Comparison of ENCODE assay signal across 8 cellular contexts in genomic region chr11:111378773-111379499, GRCh38. TPM values are rescaled to one million over a fixed set of nuclear protein-coding genes. Genes with fewer than 3 reads are reported as not detected.
DNase-seq lines count a peak whose midpoint lies in the region; ATAC-seq, FAIRE-seq and TF ChIP-seq lines count a peak whose summit lies in the region.

POU2AF1 (minus strand) TSS chr11:111379275; CDS start chr11:111379177, 98 bp downstream.

- peak; percentile 53 for ATAC-seq in GM21447 (IDR thresholded peaks at IDR 0.05; ENCODE audit: unreplicated experiment)
- no peak for ATAC-seq in thoracic aorta (ENCODE audit: insufficient number of reproducible peaks, low FRiP score, low read depth)
- no peak for ATAC-seq in HepG2

- H3K4me2 ChIP-seq in Karpas-422 (ENCODE audit: low read depth, low read length, poor library complexity, severe bottlenecking): peak within 1 kb of the TSS; percentile 68
- no peak within 1 kb of the TSS for H3K4me2 ChIP-seq in HepG2 (ENCODE audit: low read depth, low read length)

- in situ Hi-C loops in HepG2 (cut with HindIII; ENCODE audit: extremely low pct_ligation_motif_present, low pct_unique_long_range_greater_than_20kb): no loop called here

- POLR2A ChIA-PET in HepG2 (lab: Yijun Ruan, JAX): no interaction called here

- WGBS in HepG2 (ENCODE audit: low lambda C conversion rate): 96% methylated on average over 26 of the region's 30 CpGs

- CTCF ChIA-PET in HepG2 (lab: Yijun Ruan, JAX; ENCODE audit: low intra/inter-chr PET ratio, low total read pairs): no interaction called here

- intact Hi-C loops in HepG2 (cut with micrococcal nuclease; ENCODE audit: unreplicated experiment): no loop called here

- no TSS peak for BruUV-seq in HepG2 (replicated peaks; lab: Mats Ljungman, UMichigan)

- H4K20me1 ChIP-seq in Karpas-422 (ENCODE audit: insufficient read depth, low read depth, low read length) (peaks cover 20% of the 10 kb centered on the region; the same call in 1 of the 2 replicates), HepG2 (ENCODE audit: insufficient read depth, low read length) (no peaks in the 10 kb centered on the region)

- no peak for FAIRE-seq in HepG2 (lab: Jason Lieb, UNC)

- H3K9ac ChIP-seq in Karpas-422 (ENCODE audit: low read length) (peak within 1 kb of the TSS; percentile 68), HepG2 (ENCODE audit: insufficient read depth, low read depth, low read length) (no peak within 1 kb of the TSS)

- H3K79me2 ChIP-seq in Karpas-422 (ENCODE audit: low read length) (peaks cover 62% of the 10 kb centered on the region), HepG2 (ENCODE audit: insufficient read depth, low read length) (no peaks in the 10 kb centered on the region)

- peak within 1 kb of the TSS; percentile 76 for H3K27ac ChIP-seq in Karpas-422 (ENCODE audit: low read length)
- H3K27ac ChIP-seq in thoracic aorta: no peak within 1 kb of the TSS
- no peak within 1 kb of the TSS for H3K27ac ChIP-seq in HepG2 (ENCODE audit: extremely low read length, insufficient read depth, low read length)

- H3K27me3 ChIP-seq in Karpas-422 (ENCODE audit: low read length): no peaks in the 10 kb centered on the region
- H3K27me3 ChIP-seq in mononuclear cell (ENCODE audit: insufficient read depth, low read length): no peaks in the 10 kb centered on the region
- H3K27me3 ChIP-seq in thoracic aorta (replicated peaks; ENCODE audit: insufficient read depth): no peaks in the 10 kb centered on the region
- H3K27me3 ChIP-seq in HepG2 (ENCODE audit: control insufficient read depth in 1 of 2, insufficient read depth in 2 of 2, low read length in 2 of 2): no peaks in the 10 kb centered on the region

- H3K36me3 ChIP-seq in Karpas-422 (ENCODE audit: insufficient read depth, low read length) (peaks cover 39% of the 10 kb centered on the region), thoracic aorta (no peaks in the 10 kb centered on the region), HepG2 (replicated peaks in 1 of 2; ENCODE audit: control insufficient read depth in 1 of 2, insufficient read depth in 2 of 2, low read length in 2 of 2) (no peaks in the 10 kb centered on the region)

- peak within 1 kb of the TSS; percentile 29 for H2AFZ ChIP-seq in Karpas-422 (ENCODE audit: low read length)
- no peak within 1 kb of the TSS for H2AFZ ChIP-seq in HepG2 (ENCODE audit: low read length)

- H3K9me3 ChIP-seq in Karpas-422 (ENCODE audit: low read length) (no peaks in the 10 kb centered on the region), mononuclear cell (ENCODE audit: low read depth, low read length) (no peaks in the 10 kb centered on the region), thoracic aorta (no peaks in the 10 kb centered on the region), HepG2 (ENCODE audit: low read length) (no peaks in the 10 kb centered on the region)

- H3K4me1 ChIP-seq in Karpas-422 (ENCODE audit: low read length) (peaks cover 91% of the 10 kb centered on the region), mononuclear cell (ENCODE audit: insufficient read depth, low read length) (peaks cover 17% of the 10 kb centered on the region), thoracic aorta (ENCODE audit: control insufficient read depth in 1 of 2, low read depth in 2 of 2) (no peaks in the 10 kb centered on the region), HepG2 (ENCODE audit: insufficient read depth, low read length) (peaks cover 37% of the 10 kb centered on the region)

- peak within 1 kb of the TSS; percentile 60 for H3K4me3 ChIP-seq in Karpas-422 (ENCODE audit: low read length)
- peak within 1 kb of the TSS; percentile 44 for H3K4me3 ChIP-seq in mononuclear cell (ENCODE audit: low read length)
- peak within 1 kb of the TSS; percentile 43 for H3K4me3 ChIP-seq in thoracic aorta
- H3K4me3 ChIP-seq in HepG2 (replicated peaks in 1 of 3; ENCODE audit: insufficient read depth in 1 of 3, low read depth in 2 of 3, low read length in 3 of 3): no peak within 1 kb of the TSS

- TF ChIP-seq POLR2A in HepG2 (IDR thresholded peaks at IDR 0.05; ENCODE audit: insufficient read depth in 1 of 2, low read depth in 2 of 2, low read length in 2 of 2): no peak

- H3K9me2 ChIP-seq in Karpas-422 (replicated peaks; ENCODE audit: insufficient read depth, low read length): no peaks in the 10 kb centered on the region

- no peak for TF ChIP-seq RAD21 in HepG2 (CRISPR knock-in tag; IDR thresholded peaks at IDR 0.05)

- DNase-seq in DMS53 treated with DMSO at 0.1 percent for 48 hours (lab: John Stamatoyannopoulos, UW; ENCODE audit: unreplicated experiment): peak; percentile 58
- DNase-seq in Karpas-422: peak; percentile 100
- DNase-seq in activated T-helper 9 cell treated with anti-CD3 and anti-CD28 coated beads, Interleukin-2, amount 50 U/mL, for 16 hours (ENCODE audit: low read depth): peak; percentile 46
- DNase-seq in thoracic aorta (ENCODE audit: low spot score): no peak
- DNase-seq in NCI-H1092 treated with DMSO at 0.1 percent for 48 hours (lab: John Stamatoyannopoulos, UW): no peak
- DNase-seq in HepG2 (ENCODE audit: low spot score): no peak

- no peak for TF ChIP-seq CTCF in thoracic aorta (IDR thresholded peaks at IDR 0.05)
- no peak for TF ChIP-seq CTCF in HepG2 (CRISPR knock-in tag; IDR thresholded peaks at IDR 0.05)

- TF ChIP-seq EP300 in HepG2 (IDR thresholded peaks at IDR 0.05; ENCODE audit: low read depth in 2 of 2, low read length in 2 of 2): no peak
- TF ChIP-seq EP300 in HepG2 (CRISPR knock-in tag; IDR thresholded peaks at IDR 0.05; ENCODE audit: borderline replicate concordance): no peak

TF ChIP-seq in HepG2, 621 proteins besides CTCF, POLR2A, EP300 and RAD21 (continues in another document):
- TF ChIP-seq GRHL1 (CRISPR knock-in tag; conservative IDR thresholded peaks at IDR 0.05) (no peak), ZNF773 (CRISPR knock-in tag; IDR thresholded peaks at IDR 0.05; ENCODE audit: borderline replicate concordance) (no peak), SMAD3 (CRISPR knock-in tag; IDR thresholded peaks at IDR 0.05) (no peak), MAX (IDR thresholded peaks at IDR 0.05) (no peak), CREB3 (CRISPR knock-in tag; IDR thresholded peaks at IDR 0.05) (no peak)

RNA-seq across cellular contexts. Expression of gene POU2AF1, which starts in this region (rescaled TPM):
- 803 and 894 TPM in 2 replicates for total RNA-seq in Karpas-422 (2014; rRNA removed; shearing (Covaris generic); ENCODE audit: low replicate concordance)
- total RNA-seq in mononuclear cell: 3.4 TPM
- total RNA-seq in thoracic aorta: not detected
- 1.8 and 1.9 TPM in 2 replicates for total RNA-seq in HepG2 (2016; rRNA removed; fragmentation: Illumina TruSeq; extraction: Trizol)
- total RNA-seq in HepG2 (2016; cell fraction: cytosol; rRNA removed; fragmentation: Illumina TruSeq; extraction: Trizol; ENCODE audit: low read depth): 0.40 and 0.53 TPM in 2 replicates
- 1.0 and 1.1 TPM in 2 replicates for total RNA-seq in HepG2 (2016; cell fraction: insoluble cytoplasmic fraction; rRNA removed; fragmentation: Illumina TruSeq; extraction: Trizol)
- 0.65 and 2.2 TPM in 2 replicates for total RNA-seq in HepG2 (2016; cell fraction: membrane; rRNA removed; fragmentation: Illumina TruSeq; extraction: Trizol)
- 0.81 and 1.8 TPM in 2 replicates for total RNA-seq in HepG2 (2016; cell fraction: nucleus; rRNA removed; fragmentation: Illumina TruSeq; extraction: Trizol)
- 3.6 and 5.3 TPM in 2 replicates for polyA plus RNA-seq in HepG2 (2011; rRNA removed)
- polyA plus RNA-seq in HepG2 (2011; cell fraction: cytosol; rRNA removed): 3.0 and 3.2 TPM in 2 replicates
- polyA plus RNA-seq in HepG2 (2011; cell fraction: nucleus; rRNA removed): 8.2 and 10.5 TPM in 2 replicates
- 4.9 and 6.1 TPM in 2 replicates for polyA plus RNA-seq in HepG2 (2012)
- 0.52 and 0.81 TPM in 2 replicates for polyA plus RNA-seq in HepG2 (2016; cell fraction: cytosol; fragmentation: Illumina TruSeq; extraction: Trizol; ENCODE audit: low read depth)
- polyA plus RNA-seq in HepG2 (2016; cell fraction: insoluble cytoplasmic fraction; fragmentation: Illumina TruSeq; extraction: Trizol; ENCODE audit: low read depth): 2.3 and 2.6 TPM in 2 replicates
- polyA plus RNA-seq in HepG2 (2016; cell fraction: membrane; fragmentation: Illumina TruSeq; extraction: Trizol; ENCODE audit: low read depth): 1.4 TPM in 2 replicates
- 3.4 and 4.0 TPM in 2 replicates for polyA plus RNA-seq in HepG2 (2016; cell fraction: nucleus; fragmentation: Illumina TruSeq; extraction: Trizol; ENCODE audit: insufficient read depth, low read depth)
- polyA minus RNA-seq in HepG2 (2011; rRNA and poly(A)+ RNA removed; ENCODE audit: low replicate concordance): 0.28 and 3.3 TPM in 2 replicates
- 3.1 and 3.6 TPM in 2 replicates for polyA minus RNA-seq in HepG2 (2011; cell fraction: cytosol; rRNA and poly(A)+ RNA removed)
- 4.1 and 5.3 TPM in 2 replicates for polyA minus RNA-seq in HepG2 (2011; cell fraction: nucleus; rRNA and poly(A)+ RNA removed)

Comparison
In these comparisons a context has a peak if more than half of its experiments do, and no peak if none do; other contexts are left out.
1. RNA of gene POU2AF1 (total RNA-seq): 803 to 894 TPM in Karpas-422; 3.4 TPM in mononuclear cell (single experiment), 0.40 to 2.2 TPM in HepG2 and not detected in thoracic aorta; every median in the first group is over 100 times any median in the second.
2. DNase-seq: peak in DMS53 treated with DMSO at 0.1 percent for 48 hours (single experiment), Karpas-422 (single experiment) and activated T-helper 9 cell treated with anti-CD3 and anti-CD28 coated beads, Interleukin-2, amount 50 U/mL, for 16 hours (single experiment); none in thoracic aorta (single experiment), NCI-H1092 treated with DMSO at 0.1 percent for 48 hours (single experiment) and HepG2 (single experiment).
3. H3K4me3 ChIP-seq: peak in Karpas-422 (single experiment), mononuclear cell (single experiment) and thoracic aorta (single experiment); none in HepG2 (0 of 3).